30 cellular contexts compared by ENCODE assay signal in genomic region chr16:61332461-61332860, GRCh38.
"Had no signal": no experiment of that assay in that cellular context is flagged by ENCODE, and none has a peak within 500 bp of the region (broad histone marks: within the 10 kb centered on the region; RNA-seq: fewer than 3 reads in every experiment).

No MANE protein-coding gene starts in this region.

- H3K4me1 Mint-ChIP-seq: mesothelial cell of epicardium; naive B cell; neural crest cell; stimulated activated memory B cell treated with anti-CD40 and anti-IgM and Interleukin-4, amounts not matched to agents 10 μg/mL and 1 μg/mL and 100 μg/mL, for 72 hours had no signal

- H3K27ac Mint-ChIP-seq: mesothelial cell of epicardium; naive B cell; natural killer cell treated with Interleukin-12 subunit alpha and Interleukin-12 subunit beta and Interleukin-15 and Interleukin-18, amount 100 ng/mL, for 72 hours; stimulated activated memory B cell treated with anti-CD40 and anti-IgM and Interleukin-4, amounts not matched to agents 10 μg/mL and 1 μg/mL and 100 μg/mL, for 72 hours had no signal

- FAIRE-seq: endothelial cell of umbilical vein, kidney, urothelium cell line had no signal

- H3K79me2 ChIP-seq: hepatocyte had no signal

- H3K4me2 ChIP-seq: hepatocyte had no signal

- ATAC-seq: foreskin keratinocyte; gastroesophageal sphincter; heart left ventricle; left lobe of liver; mucosa of descending colon; natural killer cell treated with Interleukin-12 subunit alpha and Interleukin-12 subunit beta and Interleukin-15 and Interleukin-18, amount 100 ng/mL, for 72 hours; stimulated activated memory B cell treated with anti-CD40 and anti-IgM and Interleukin-4, amounts not matched to agents 10 μg/mL and 1 μg/mL and 100 μg/mL, for 72 hours; stimulated activated naive CD8-positive, alpha-beta T cell treated with anti-CD3 and anti-CD28 coated beads, Interleukin-15, Interleukin-2, amounts not matched to agents 100 U/mL and 50 U/mL, for 24 hours had no signal

- H3K9me3 ChIP-seq: esophagus muscularis mucosa, gastroesophageal sphincter, heart left ventricle, mucosa of descending colon, prostate gland, right atrium auricular region, sigmoid colon, spleen, testis, tibial nerve, upper lobe of left lung had no signal

- H3K27me3 Mint-ChIP-seq: naive B cell; natural killer cell treated with Interleukin-12 subunit alpha and Interleukin-12 subunit beta and Interleukin-15 and Interleukin-18, amount 100 ng/mL, for 72 hours; stimulated activated memory B cell treated with anti-CD40 and anti-IgM and Interleukin-4, amounts not matched to agents 10 μg/mL and 1 μg/mL and 100 μg/mL, for 72 hours had no signal

- H3K4me3 ChIP-seq: coronary artery, esophagus muscularis mucosa, gastroesophageal sphincter, heart left ventricle, hepatocyte, mucosa of descending colon, prostate gland, right atrium auricular region, sigmoid colon, spleen, testis, tibial nerve, upper lobe of left lung had no signal

- H2AFZ ChIP-seq: hepatocyte had no signal

- H3K4me3 Mint-ChIP-seq: mesothelial cell of epicardium; naive B cell; natural killer cell treated with Interleukin-12 subunit alpha and Interleukin-12 subunit beta and Interleukin-15 and Interleukin-18, amount 100 ng/mL, for 72 hours; neural crest cell; stimulated activated memory B cell treated with anti-CD40 and anti-IgM and Interleukin-4, amounts not matched to agents 10 μg/mL and 1 μg/mL and 100 μg/mL, for 72 hours had no signal

- H3K27me3 ChIP-seq: esophagus muscularis mucosa, foreskin keratinocyte, gastroesophageal sphincter, heart left ventricle, hepatocyte, right atrium auricular region, sigmoid colon, spleen, testis, tibial nerve, upper lobe of left lung had no signal

- H3K36me3 Mint-ChIP-seq: mesothelial cell of epicardium; naive B cell; stimulated activated memory B cell treated with anti-CD40 and anti-IgM and Interleukin-4, amounts not matched to agents 10 μg/mL and 1 μg/mL and 100 μg/mL, for 72 hours had no signal

- H3K9me3 Mint-ChIP-seq: mesothelial cell of epicardium, neural crest cell had no signal

- H3K27ac ChIP-seq: coronary artery, esophagus muscularis mucosa, foreskin keratinocyte, gastroesophageal sphincter, heart left ventricle, hepatocyte, prostate gland, right atrium auricular region, sigmoid colon, spleen, testis, tibial nerve, upper lobe of left lung had no signal

- H3K36me3 ChIP-seq: esophagus muscularis mucosa, gastroesophageal sphincter, heart left ventricle, prostate gland, right atrium auricular region, sigmoid colon, spleen, tibial nerve, upper lobe of left lung had no signal

- H3K4me1 ChIP-seq: esophagus muscularis mucosa, foreskin keratinocyte, gastroesophageal sphincter, heart left ventricle, prostate gland, right atrium auricular region, sigmoid colon, spleen, testis, upper lobe of left lung had no signal

- DNase-seq: dermis blood vessel endothelial cell; effector memory CD4-positive, alpha-beta T cell; foreskin keratinocyte; heart left ventricle; kidney; mesenchymal stem cell; mucosa of descending colon; naive B cell; nucleus accumbens; sigmoid colon; spleen; stimulated activated CD4-positive, alpha-beta T cell treated with anti-CD3 and anti-CD28 coated beads, Interleukin-4, amount 100 ng/mL, for 4 hours; stimulated activated naive CD8-positive, alpha-beta T cell treated with anti-CD3 and anti-CD28 coated beads, Interleukin-15, Interleukin-2, amounts not matched to agents 100 U/mL and 50 U/mL, for 24 hours; substantia nigra; testis; upper lobe of left lung had no signal
